18 cellular contexts compared by ENCODE assay signal in the genomic region with DNA sequence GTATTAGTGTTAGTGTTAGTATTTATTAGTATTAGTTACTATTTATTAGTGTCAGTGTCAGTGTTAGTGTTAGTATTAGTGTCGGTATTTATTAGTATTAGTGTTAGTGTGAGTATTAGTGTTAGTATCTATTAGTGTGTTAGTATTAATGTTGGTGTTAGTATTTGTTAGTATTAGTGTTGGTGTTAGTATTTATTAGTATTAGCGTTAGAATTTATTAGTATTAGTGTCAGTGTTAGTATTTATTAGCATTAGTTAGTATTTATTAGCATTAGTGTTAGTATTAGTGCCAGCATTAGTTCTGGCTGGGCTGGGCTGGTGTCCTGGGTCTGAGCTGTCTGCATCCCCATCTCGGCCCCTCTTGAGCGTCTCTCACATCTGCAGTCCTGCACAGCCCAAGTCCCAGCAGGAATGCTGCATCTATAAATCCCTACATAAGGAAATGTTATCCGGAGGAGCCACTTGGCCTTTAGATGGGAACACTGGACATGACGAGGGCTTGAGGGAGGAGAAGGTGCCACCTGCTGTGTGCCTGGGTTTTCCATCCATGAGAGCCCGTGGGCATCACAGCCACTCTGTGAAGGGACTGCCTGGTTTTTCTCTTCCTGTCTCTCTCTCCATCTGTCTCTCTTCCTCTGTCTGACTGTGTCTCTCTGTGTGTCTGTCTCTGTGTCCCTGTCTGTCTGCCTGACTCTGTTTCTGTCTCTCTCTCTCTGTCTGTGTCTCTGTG. TPM values are rescaled to one million over a fixed set of nuclear protein-coding genes. Genes with fewer than 3 reads are reported as not detected.
DNase-seq lines count a peak whose midpoint lies in the region; ATAC-seq and TF ChIP-seq lines count a peak whose summit lies in the region.
"Had no signal": no experiment of that assay in that cellular context is flagged by ENCODE, and none has a peak within 500 bp of the region (broad histone marks: within the 10 kb centered on the region; RNA-seq: fewer than 3 reads in every experiment).

No MANE protein-coding gene starts in this region.

- no peaks in the 10 kb centered on the region for H3K4me1 Mint-ChIP-seq in progenitor cell of endocrine pancreas (ENCODE audit: low read depth)
- H3K4me1 Mint-ChIP-seq: B cell had no signal

- H3K36me3 Mint-ChIP-seq in progenitor cell of endocrine pancreas (ENCODE audit: insufficient read depth), result no peaks in the 10 kb centered on the region

- no peaks in the 10 kb centered on the region for H3K9me3 ChIP-seq in GM23248 (ENCODE audit: low read depth)
- H3K9me3 ChIP-seq in Panc1 (ENCODE audit: control insufficient read depth, insufficient read depth, low read depth, low read length), result no peaks in the 10 kb centered on the region
- H3K9me3 ChIP-seq in prostate gland, result no peaks in the 10 kb centered on the region
- H3K9me3 ChIP-seq: ascending aorta, SJSA1, thyroid gland had no signal

- no peak for TF ChIP-seq POLR2A in prostate gland (IDR thresholded peaks at IDR 0.05)

- H4K20me1 ChIP-seq in GM23248 (ENCODE audit: insufficient read depth), result peaks cover 12% of the 10 kb centered on the region

- POLR2A ChIA-PET in Panc1 (lab: Charles Lee), result no interaction called here

- peaks cover 37% of the 10 kb centered on the region for H3K27me3 Mint-ChIP-seq in progenitor cell of endocrine pancreas
- H3K27me3 Mint-ChIP-seq: B cell had no signal

- H3K9ac ChIP-seq in GM23248, result peak overlapping the region; percentile 67; the same call in 1 of the 2 replicates

- H3K4me1 ChIP-seq in GM23248 (ENCODE audit: insufficient read depth) (peaks cover 65% of the 10 kb centered on the region), Panc1 (ENCODE audit: control insufficient read depth, insufficient read depth, low read length) (no peaks in the 10 kb centered on the region), prostate gland (replicated peaks) (no peaks in the 10 kb centered on the region)
- H3K4me1 ChIP-seq: ascending aorta, SJSA1 had no signal

- CTCF ChIA-PET in Panc1 (lab: Charles Lee), result no interaction called here

- intact Hi-C loops in Panc1 (cut with micrococcal nuclease; ENCODE audit: unreplicated experiment), result no loop called here
- intact Hi-C loops in left colon (cut with DNase I, micrococcal nuclease), result no loop called here
- intact Hi-C loops in prostate gland (cut with DNase I), result no loop called here

- H3K79me2 ChIP-seq in GM23248 (ENCODE audit: insufficient read depth), result peaks cover 91% of the 10 kb centered on the region

- ATAC-seq in Panc1, result peak; percentile 71
- peak; percentile 52 for ATAC-seq in left colon
- ATAC-seq: left cardiac atrium had no signal

- no peak overlapping the region for H3K4me3 Mint-ChIP-seq in progenitor cell of endocrine pancreas (ENCODE audit: low read depth)
- H3K4me3 Mint-ChIP-seq: B cell had no signal

- H3K27ac Mint-ChIP-seq in progenitor cell of endocrine pancreas, result no peak overlapping the region
- H3K27ac Mint-ChIP-seq: B cell had no signal

- in situ Hi-C loops in GM23248 (cut with MboI), result no loop called here
- in situ Hi-C loops in Panc1 (cut with HindIII; ENCODE audit: low pct_unique_long_range_greater_than_20kb, low sequenced_read_pairs), result no loop called here

- peak overlapping the region; percentile 56 for H3K4me2 ChIP-seq in GM23248 (ENCODE audit: unreplicated experiment)

- BruUV-seq in Panc1 (replicated peaks; lab: Mats Ljungman, UMichigan), result no TSS peak

- H3K9me3 Mint-ChIP-seq in progenitor cell of endocrine pancreas (ENCODE audit: low read depth), result no peaks in the 10 kb centered on the region

- DNase-seq in AG10803 (ENCODE audit: low read depth) (no peak), GM23248 (no peak), Panc1 (ENCODE audit: low read depth, low spot score) (no peak), left colon (no peak), HPDE6-E6E7 (ENCODE audit: extremely low spot score) (no peak), progenitor cell of endocrine pancreas (ENCODE audit: low spot score, unreplicated experiment) (no peak), A172 (ENCODE audit: low spot score) (no peak), prostate gland (ENCODE audit: low spot score) (no peak)
- DNase-seq: activated CD4-positive, alpha-beta T cell treated with anti-CD3 and anti-CD28 coated beads for 4 hours; activated T-cell treated with anti-CD3 and anti-CD28 coated beads, Interleukin-2, amount 50 U/mL, for 48 hours; foreskin melanocyte; left cardiac atrium; stimulated activated CD4-positive, alpha-beta T cell treated with anti-CD3 and anti-CD28 coated beads, Interleukin-2, amount 100 ng/mL, for 48 hours; T-helper 9 cell; thyroid gland had no signal

- H3K27ac ChIP-seq in GM23248 (peak overlapping the region; percentile 86), Panc1 (ENCODE audit: low read length) (no peak overlapping the region), prostate gland (peak overlapping the region in 1 of 2 donors; percentile 56)
- H3K27ac ChIP-seq: ascending aorta, SJSA1 had no signal

- no peak for TF ChIP-seq CTCF in AG10803 (conservative IDR thresholded peaks at IDR 0.05; ENCODE audit: low read length)
- no peak for TF ChIP-seq CTCF in Panc1 (IDR thresholded peaks at IDR 0.05)
- TF ChIP-seq CTCF in progenitor cell of endocrine pancreas (IDR thresholded peaks at IDR 0.05; ENCODE audit: unreplicated experiment), result no peak
- TF ChIP-seq CTCF in prostate gland (IDR thresholded peaks at IDR 0.05), result no peak

- H3K4me3 ChIP-seq in AG10803 (ENCODE audit: low read length) (peak overlapping the region; percentile 6; the same call in 1 of the 2 replicates), GM23248 (no peak overlapping the region), Panc1 (ENCODE audit: low read depth in 2 of 2, low read length in 2 of 2) (no peak overlapping the region), prostate gland (no peak overlapping the region)
- H3K4me3 ChIP-seq: ascending aorta, SJSA1, thyroid gland had no signal

- H3K9me2 ChIP-seq in GM23248 (ENCODE audit: insufficient read depth), result no peaks in the 10 kb centered on the region

- peaks cover 88% of the 10 kb centered on the region for H3F3A ChIP-seq in GM23248 (ENCODE audit: insufficient read depth)

- H3K36me3 ChIP-seq in GM23248 (ENCODE audit: low read depth) (peaks cover 11% of the 10 kb centered on the region; the same call in 1 of the 2 replicates), Panc1 (ENCODE audit: control insufficient read depth, insufficient read depth, low read length) (no peaks in the 10 kb centered on the region), prostate gland (no peaks in the 10 kb centered on the region)
- H3K36me3 ChIP-seq: ascending aorta, SJSA1, thyroid gland had no signal

- H3K27me3 ChIP-seq in GM23248 (replicated peaks; ENCODE audit: insufficient read depth), result no peaks in the 10 kb centered on the region
- H3K27me3 ChIP-seq in Panc1 (ENCODE audit: control insufficient read depth, insufficient read depth, low read length), result no peaks in the 10 kb centered on the region
- H3K27me3 ChIP-seq in prostate gland (replicated peaks; ENCODE audit: insufficient read depth), result no peaks in the 10 kb centered on the region
- H3K27me3 ChIP-seq: ascending aorta, SJSA1, thyroid gland had no signal

- H2AFZ ChIP-seq in GM23248, result no peak overlapping the region

- 37 to 41% methylated on average over 7 of the region's 7 CpGs for WGBS in GM23248 (ENCODE audit: low coverage in 1 of 2, low lambda C conversion rate in 2 of 2, missing lambda C conversion rate in 2 of 2), 2 experiments
- WGBS in prostate gland, result 75% methylated on average over 7 of the region's 7 CpGs

RNA-seq across cellular contexts. Expression of a gene that starts 33.6 kb away (rescaled TPM):
- 467 and 544 TPM in 2 replicates for total RNA-seq in GM23248 (2014; rRNA removed; shearing (Covaris generic))
- polyA plus RNA-seq in GM23248 (2016; fragmentation: Nextera tagmentation; extraction: Ambion mirVana), result 248 and 253 TPM in 2 replicates
- 4.2 TPM for total RNA-seq in Panc1 (2021; ENCODE audit: unreplicated experiment)
- 6.5 TPM for polyA plus RNA-seq in Panc1 (2012; ENCODE audit: insufficient read length)
- total RNA-seq in left colon, result 1 to 10 TPM; 1.7 to 4.2 TPM
- total RNA-seq in progenitor cell of endocrine pancreas, result not detected in 2 replicates
- 32.3 and 38.8 TPM in 2 replicates for total RNA-seq in A172 (2014; rRNA removed; shearing (Covaris generic))
- 10 to 100 TPM; 23.5 to 52.9 TPM for total RNA-seq in prostate gland
- total RNA-seq: B cell had no signal
